Comparison of ENCODE assay signal across 16 cellular contexts in the genomic region with DNA sequence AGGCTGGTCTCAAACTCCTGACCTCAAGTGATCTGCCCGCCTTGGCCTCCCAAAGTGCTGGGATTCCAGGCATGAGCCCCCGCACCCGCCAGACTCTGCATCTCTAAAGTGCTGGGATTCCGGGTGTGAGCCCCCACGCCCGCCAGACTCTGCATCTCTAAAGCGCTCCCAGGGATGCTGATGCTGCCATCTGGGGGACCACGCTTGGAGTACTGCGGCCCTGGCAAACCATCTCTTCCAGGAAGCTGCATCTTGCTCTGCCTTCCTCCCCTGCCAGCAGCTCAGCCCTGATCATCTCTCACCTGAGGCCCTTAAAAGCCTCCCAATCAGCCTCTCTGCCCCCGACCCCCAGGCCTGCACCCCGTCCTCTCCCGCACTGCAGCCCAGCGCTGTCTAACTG. TPM values are rescaled to one million over a fixed set of nuclear protein-coding genes. Genes with fewer than 3 reads are reported as not detected.
A peak's percentile ranks its signal among the peaks of the same experiment; 100 is the strongest.
DNase-seq lines count a peak whose midpoint lies in the region; ATAC-seq and TF ChIP-seq lines count a peak whose summit lies in the region.
"Had no signal": no experiment of that assay in that cellular context is flagged by ENCODE, and none has a peak within 500 bp of the region (broad histone marks: within the 10 kb centered on the region; RNA-seq: fewer than 3 reads in every experiment).

No MANE protein-coding gene starts in this region.

- peak overlapping the region; percentile 87 for H3K18ac ChIP-seq in neuronal stem cell (ENCODE audit: low read length)

- peaks cover 19% of the 10 kb centered on the region for H3K79me1 ChIP-seq in neuronal stem cell (ENCODE audit: low read depth, low read length)

- no peak overlapping the region for H3K4me2 ChIP-seq in neuronal stem cell (ENCODE audit: insufficient read depth, low read length, poor library complexity, severe bottlenecking)

- no peak overlapping the region for H3K4me3 Mint-ChIP-seq in T-helper 17 cell
- H3K4me3 Mint-ChIP-seq: activated CD4-positive, alpha-beta T cell treated with anti-CD3 and anti-CD28 coated beads, Interleukin-2, amount 10 ng/mL, durations not matched to agents 7 days and 5 days; T-cell had no signal

- no peak overlapping the region for H4K8ac ChIP-seq in neuronal stem cell (ENCODE audit: low read depth, low read length)

- H2BK15ac ChIP-seq in neuronal stem cell (ENCODE audit: low read length): no peak overlapping the region

- H3K9me3 ChIP-seq in neuronal stem cell (replicated peaks in 1 of 2; ENCODE audit: control insufficient read depth in 2 of 2, insufficient read depth in 1 of 2, low read depth in 1 of 2, low read length in 2 of 2) (no peaks in the 10 kb centered on the region), vagina (no peaks in the 10 kb centered on the region), T-helper 17 cell (ENCODE audit: control insufficient read depth, low read length, poor library complexity, severe bottlenecking) (no peaks in the 10 kb centered on the region)
- H3K9me3 ChIP-seq: testis had no signal

- no peak overlapping the region for H4K91ac ChIP-seq in neuronal stem cell (ENCODE audit: low read depth, low read length, poor library complexity)

- H3K36me3 Mint-ChIP-seq in T-helper 17 cell (ENCODE audit: low read depth): no peaks in the 10 kb centered on the region
- H3K36me3 Mint-ChIP-seq: T-cell had no signal

- peaks cover 2 to 11% of the 10 kb centered on the region in 2 donors for H3K36me3 ChIP-seq in neuronal stem cell (replicated peaks in 1 of 2; ENCODE audit: control insufficient read depth in 2 of 2, insufficient read depth in 2 of 2, low read length in 2 of 2)
- H3K36me3 ChIP-seq in vagina: no peaks in the 10 kb centered on the region
- H3K36me3 ChIP-seq in brain microvascular endothelial cell (replicated peaks): peaks cover 31% of the 10 kb centered on the region

- no peak overlapping the region for H3K23ac ChIP-seq in neuronal stem cell (ENCODE audit: low read depth, low read length, poor library complexity)

- peaks cover 14% of the 10 kb centered on the region for H3K27me3 Mint-ChIP-seq in T-helper 17 cell
- H3K27me3 Mint-ChIP-seq: activated CD4-positive, alpha-beta T cell treated with anti-CD3 and anti-CD28 coated beads, Interleukin-2, amount 10 ng/mL, durations not matched to agents 7 days and 5 days; T-cell had no signal

- H3K4me1 ChIP-seq in neuronal stem cell (ENCODE audit: control insufficient read depth in 2 of 2, insufficient read depth in 1 of 2, low read depth in 1 of 2, low read length in 2 of 2): peaks cover 39 to 41% of the 10 kb centered on the region in 2 donors
- H3K4me1 ChIP-seq in vagina: peaks cover 97% of the 10 kb centered on the region

- TF ChIP-seq CTCF in vagina (IDR thresholded peaks at IDR 0.05): no peak
- no peak for TF ChIP-seq CTCF in brain microvascular endothelial cell (IDR thresholded peaks at IDR 0.05; ENCODE audit: low read depth, low read length, missing control alignments)

- H2AFZ ChIP-seq in neuronal stem cell (ENCODE audit: low read length): no peak overlapping the region

- in situ Hi-C loops in brain microvascular endothelial cell (cut with HindIII; ENCODE audit: low pct_ligation_motif_present, low sequenced_read_pairs): no loop called here

- H3K4me1 Mint-ChIP-seq in T-helper 17 cell: peaks cover 7% of the 10 kb centered on the region

- no peak for ATAC-seq in Right ventricle myocardium inferior
- no peak for ATAC-seq in left cardiac atrium
- no peak for ATAC-seq in T-helper 17 cell
- ATAC-seq: T-cell had no signal

- peak overlapping the region; percentile 76 for H2AK5ac ChIP-seq in neuronal stem cell (ENCODE audit: low read depth, low read length)

- WGBS in neuronal stem cell (ENCODE audit: extremely low coverage in 2 of 2, insufficient read length in 2 of 2, insufficient replicate concordance in 1 of 2), 2 donors: no CpG with 5 or more reads among the region's 13 CpGs

- H3K4me3 ChIP-seq in neuronal stem cell (ENCODE audit: low read length in 2 of 2) (no peak overlapping the region), vagina (no peak overlapping the region), brain microvascular endothelial cell (ENCODE audit: low read depth, low read length) (no peak overlapping the region)
- H3K4me3 ChIP-seq: testis had no signal

- intact Hi-C loops in Right ventricle myocardium inferior (cut with DNase I): no loop called here
- intact Hi-C loops in left cardiac atrium (cut with DNase I): no loop called here
- intact Hi-C loops in vagina (cut with DNase I): no loop called here

- no peak overlapping the region for H3K27ac Mint-ChIP-seq in T-helper 17 cell
- H3K27ac Mint-ChIP-seq: activated CD4-positive, alpha-beta T cell treated with anti-CD3 and anti-CD28 coated beads, Interleukin-2, amount 10 ng/mL, durations not matched to agents 7 days and 5 days; T-cell had no signal

- no peak overlapping the region for H3K14ac ChIP-seq in neuronal stem cell (ENCODE audit: low read length)

- H2BK120ac ChIP-seq in neuronal stem cell (ENCODE audit: low read depth, low read length): no peak overlapping the region

- no peak overlapping the region for H3K9ac ChIP-seq in neuronal stem cell (ENCODE audit: low read depth, low read length, poor library complexity)

- no peak for TF ChIP-seq POLR2A in vagina (IDR thresholded peaks at IDR 0.05)

- H3K27me3 ChIP-seq in neuronal stem cell (ENCODE audit: control insufficient read depth in 3 of 3, insufficient read depth in 3 of 3, low read depth in 1 of 3, low read length in 3 of 3): no peaks in the 10 kb centered on the region
- H3K27me3 ChIP-seq in vagina: no peaks in the 10 kb centered on the region
- no peaks in the 10 kb centered on the region for H3K27me3 ChIP-seq in brain microvascular endothelial cell (replicated peaks)
- H3K27me3 ChIP-seq: testis had no signal

- DNase-seq in Right ventricle myocardium inferior (ENCODE audit: missing footprints) (peak; percentile 63), left cardiac atrium (no peak), globus pallidus (ENCODE audit: low spot score) (peak; percentile 63), neuronal stem cell (ENCODE audit: low spot score) (no peak), vagina (ENCODE audit: extremely low spot score in 2 of 2) (no peak), brain microvascular endothelial cell (no peak), T-helper 17 cell (no peak), islet precursor cell (no peak)
- DNase-seq: activated CD4-positive, alpha-beta T cell treated with anti-CD3 and anti-CD28 coated beads, Interleukin-2, amount 10 ng/mL, durations not matched to agents 7 days and 5 days; activated CD8-positive, alpha-beta memory T cell treated with anti-CD3 and anti-CD28 coated beads, Interleukin-2, amount 50 U/mL, for 48 hours; activated gamma-delta T cell; cerebellar nuclear complex; kidney; NCI-H1105 treated with DMSO at 0.1 percent for 48 hours; T-cell had no signal

- H2BK12ac ChIP-seq in neuronal stem cell (ENCODE audit: low read length): no peak overlapping the region

- no peak overlapping the region for H2BK5ac ChIP-seq in neuronal stem cell (ENCODE audit: low read length)

- H3K4ac ChIP-seq in neuronal stem cell (ENCODE audit: low read length): no peak overlapping the region

- peak overlapping the region; percentile 70 for H3K27ac ChIP-seq in neuronal stem cell (replicated peaks; ENCODE audit: low read length)
- H3K27ac ChIP-seq in vagina: peak overlapping the region; percentile 81
- no peak overlapping the region for H3K27ac ChIP-seq in brain microvascular endothelial cell
- H3K27ac ChIP-seq: testis had no signal

RNA-seq across cellular contexts. Expression of a gene that starts 4.1 kb away (rescaled TPM):
- total RNA-seq in Right ventricle myocardium inferior: 0.60 TPM
- total RNA-seq in left cardiac atrium: 1 to 10 TPM; 1.7 to 2.3 TPM
- 0.01 TPM for polyA plus RNA-seq in neuronal stem cell (2013, experiment 1 of 2)
- polyA plus RNA-seq in neuronal stem cell (2013, experiment 2 of 2): 0.03 TPM
- 7.9 TPM for total RNA-seq in vagina
- 1 to 10 TPM; 2.0 to 2.9 TPM for total RNA-seq in T-helper 17 cell

RNA-seq across cellular contexts. Expression of a gene that starts 26.2 kb away (rescaled TPM):
- 138 TPM for total RNA-seq in Right ventricle myocardium inferior
- total RNA-seq in left cardiac atrium: 100 to 1,000 TPM; 161 to 191 TPM
- polyA plus RNA-seq in neuronal stem cell (2013, experiment 1 of 2): 45.1 TPM
- polyA plus RNA-seq in neuronal stem cell (2013, experiment 2 of 2): 45.9 TPM
- 181 TPM for total RNA-seq in vagina
- 1 to 10 TPM; 4.1 to 6.7 TPM for total RNA-seq in T-helper 17 cell

RNA-seq across cellular contexts. Expression of a gene that starts 58.3 kb away (rescaled TPM):
- 18.4 TPM for total RNA-seq in Right ventricle myocardium inferior
- total RNA-seq in left cardiac atrium: 10 to 100 TPM; 28.1 to 48.1 TPM
- 21.1 TPM for polyA plus RNA-seq in neuronal stem cell (2013, experiment 1 of 2)
- 23.6 TPM for polyA plus RNA-seq in neuronal stem cell (2013, experiment 2 of 2)
- 71.2 TPM for total RNA-seq in vagina
- total RNA-seq in T-helper 17 cell: 100 to 1,000 TPM; 418 to 474 TPM

Comparison
In these comparisons a context has a peak if more than half of its experiments do, and no peak if none do; other contexts are left out.
1. DNase-seq: peak in Right ventricle myocardium inferior (single experiment) and globus pallidus (single experiment); none in left cardiac atrium (single experiment), neuronal stem cell (single experiment), vagina (0 of 2), brain microvascular endothelial cell (single experiment), T-helper 17 cell (0 of 3) and islet precursor cell (single experiment).
2. RNA of a gene that starts 26.2 kb away (total RNA-seq): 161 to 191 TPM in left cardiac atrium, 181 TPM in vagina (single experiment) and 138 TPM in Right ventricle myocardium inferior (single experiment); 4.1 to 6.7 TPM in T-helper 17 cell; every median in the first group is over 10 times any median in the second.